10 cellular contexts compared by ENCODE assay signal in genomic region chr22:44870021-44870420, GRCh38.
DNase-seq lines count a peak whose midpoint lies in the region; ATAC-seq and TF ChIP-seq lines count a peak whose summit lies in the region.
"Had no signal": no experiment of that assay in that cellular context is flagged by ENCODE, and none has a peak within 500 bp of the region (broad histone marks: within the 10 kb centered on the region; RNA-seq: fewer than 3 reads in every experiment).

No MANE protein-coding gene starts in this region.

- peak overlapping the region; percentile 36 for H3K27ac Mint-ChIP-seq in mesothelial cell of epicardium

- no peaks in the 10 kb centered on the region for H3K27me3 Mint-ChIP-seq in mesothelial cell of epicardium (ENCODE audit: low read depth)

- H3K9ac ChIP-seq in adipocyte (ENCODE audit: low read length): no peak overlapping the region

- peak; percentile 29 for DNase-seq in EH (ENCODE audit: low read depth)
- peak; percentile 80 for DNase-seq in LHCN-M2 (ENCODE audit: low read depth)
- DNase-seq in adipocyte (ENCODE audit: low read depth): peak; percentile 41
- DNase-seq in mesothelial cell of epicardium (ENCODE audit: low spot score in 2 of 2, unreplicated experiment in 2 of 2): no peak
- no peak for DNase-seq in DMS114 treated with DMSO at 0.1 percent for 48 hours (lab: John Stamatoyannopoulos, UW; ENCODE audit: unreplicated experiment)
- DNase-seq in EL: no peak
- DNase-seq: HCEC 1CT had no signal

- peaks cover 9% of the 10 kb centered on the region for H3K9me3 ChIP-seq in adipocyte (ENCODE audit: control insufficient read depth, low read length)

- no peak for TF ChIP-seq CTCF in mesothelial cell of epicardium (IDR thresholded peaks at IDR 0.05; ENCODE audit: unreplicated experiment)

- peaks cover 3% of the 10 kb centered on the region for H3K36me3 Mint-ChIP-seq in mesothelial cell of epicardium

- no peaks in the 10 kb centered on the region for H3K36me3 ChIP-seq in adipocyte (ENCODE audit: control insufficient read depth, insufficient read depth, low read length, severe bottlenecking)

- peaks cover 4% of the 10 kb centered on the region for H3K9me3 Mint-ChIP-seq in mesothelial cell of epicardium
- H3K9me3 Mint-ChIP-seq: central memory CD8-positive, alpha-beta T cell had no signal

- peaks cover 12% of the 10 kb centered on the region for H3K4me1 ChIP-seq in adipocyte (ENCODE audit: control insufficient read depth, insufficient read depth, low read length)

- H3K4me1 Mint-ChIP-seq in mesothelial cell of epicardium: peaks cover 15% of the 10 kb centered on the region
- H3K4me1 Mint-ChIP-seq: central memory CD8-positive, alpha-beta T cell had no signal

- no peak overlapping the region for H3K4me3 Mint-ChIP-seq in mesothelial cell of epicardium
- H3K4me3 Mint-ChIP-seq: central memory CD8-positive, alpha-beta T cell had no signal

- H3K27me3 ChIP-seq in adipocyte (replicated peaks; ENCODE audit: control insufficient read depth, insufficient read depth, low read length): no peaks in the 10 kb centered on the region

- ATAC-seq in GM18861 (IDR thresholded peaks at IDR 0.05; ENCODE audit: unreplicated experiment) (no peak), GM19452 (IDR thresholded peaks at IDR 0.05; ENCODE audit: unreplicated experiment) (no peak)

- H3K4me3 ChIP-seq in adipocyte (ENCODE audit: low read length): no peak overlapping the region

Comparison
In these comparisons a context has a peak if more than half of its experiments do, and no peak if none do; other contexts are left out.
1. DNase-seq: peak in EH (single experiment), LHCN-M2 (single experiment) and adipocyte (single experiment); none in mesothelial cell of epicardium (0 of 2), DMS114 treated with DMSO at 0.1 percent for 48 hours (single experiment) and EL (single experiment).